ENCODE assay signal across 11 cellular contexts in the genomic region with DNA sequence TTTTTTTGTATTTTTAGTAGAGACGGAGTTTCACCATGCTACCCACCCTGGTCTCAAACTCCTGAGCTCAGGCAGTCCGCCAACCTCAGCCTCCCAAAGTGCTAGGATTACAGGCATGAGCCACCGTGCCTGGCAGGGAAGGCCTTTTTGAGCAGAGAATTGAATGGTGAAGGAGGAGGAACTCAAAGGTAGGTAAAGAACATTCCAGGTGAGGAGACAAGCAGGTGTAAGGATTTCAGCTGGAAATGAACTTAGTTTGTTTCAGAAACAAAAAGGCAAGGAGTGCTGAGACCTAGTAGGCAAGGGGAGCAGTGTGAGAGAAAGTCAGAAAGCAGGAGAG. TPM values are rescaled to one million over a fixed set of nuclear protein-coding genes. Genes with fewer than 3 reads are reported as not detected.
DNase-seq lines count a peak whose midpoint lies in the region; ATAC-seq, FAIRE-seq and TF ChIP-seq lines count a peak whose summit lies in the region.
"Had no signal": no experiment of that assay in that cellular context is flagged by ENCODE, and none has a peak within 500 bp of the region (broad histone marks: within the 10 kb centered on the region; RNA-seq: fewer than 3 reads in every experiment).

No MANE protein-coding gene starts in this region.

- H3K4me3 ChIP-seq in HepG2 (replicated peaks in 1 of 3; ENCODE audit: insufficient read depth in 1 of 3, low read depth in 2 of 3, low read length in 3 of 3) (peak overlapping the region; percentile 15 to 67 (median 55); a peak in 5 of 6 replicates), right lobe of liver (no peak overlapping the region), fibroblast of villous mesenchyme (ENCODE audit: low read depth, low read length) (peak overlapping the region; percentile 48)

- 50% methylated on average over 3 of the region's 3 CpGs for WGBS in HepG2 (ENCODE audit: low lambda C conversion rate)
- WGBS in right lobe of liver (ENCODE audit: insufficient coverage, low coverage, low lambda C conversion rate, missing lambda C conversion rate): 83% methylated on average over 2 of the region's 3 CpGs

- TF ChIP-seq EP300 in HepG2 (IDR thresholded peaks at IDR 0.05; ENCODE audit: low read depth in 2 of 2, low read length in 2 of 2) (no peak), HepG2 (CRISPR knock-in tag; IDR thresholded peaks at IDR 0.05; ENCODE audit: borderline replicate concordance) (no peak)

- H3K27ac ChIP-seq in HepG2 (ENCODE audit: extremely low read length, insufficient read depth, low read length) (peak overlapping the region; percentile 4), right lobe of liver (no peak overlapping the region), RWPE1 (0 out of 2 replicates have a peak overlapping the region, but pooled peaks have one; percentile 10)

- DNase-seq in HepG2 (ENCODE audit: low spot score): no peak
- no peak for DNase-seq in right lobe of liver
- no peak for DNase-seq in RWPE1 (ENCODE audit: low spot score)
- no peak for DNase-seq in fibroblast of villous mesenchyme (ENCODE audit: low read depth)
- no peak for DNase-seq in epidermal melanocyte (ENCODE audit: insufficient read length, low spot score)
- no peak for DNase-seq in SIG-M5 (lab: John Stamatoyannopoulos, UW)
- no peak for DNase-seq in iPS-NIHi11 (ENCODE audit: low spot score)

- in situ Hi-C loops in HepG2 (cut with HindIII; ENCODE audit: extremely low pct_ligation_motif_present, low pct_unique_long_range_greater_than_20kb): no loop called here

- H2AFZ ChIP-seq in HepG2 (ENCODE audit: low read length): peak overlapping the region; percentile 16

- no peak for TF ChIP-seq CTCF in HepG2 (CRISPR knock-in tag; IDR thresholded peaks at IDR 0.05)
- no peak for TF ChIP-seq CTCF in right lobe of liver (IDR thresholded peaks at IDR 0.05)
- TF ChIP-seq CTCF in RWPE1 (conservative IDR thresholded peaks at IDR 0.05; ENCODE audit: low read depth): no peak
- no peak for TF ChIP-seq CTCF in fibroblast of villous mesenchyme (IDR thresholded peaks at IDR 0.05; ENCODE audit: insufficient read depth, low read depth, low read length)

- no TSS peak for BruUV-seq in HepG2 (replicated peaks; lab: Mats Ljungman, UMichigan)

- CTCF ChIA-PET in HepG2 (lab: Yijun Ruan, JAX; ENCODE audit: low intra/inter-chr PET ratio, low total read pairs) (no interaction called here), RWPE1 (lab: Yijun Ruan, JAX) (interaction anchor here (0.6 kb wide), 1 partner anchor 33 kb away, joined by 4 read pairs; no protein-coding TSS in a partner anchor)

- H3K4me2 ChIP-seq in HepG2 (ENCODE audit: low read depth, low read length): peak overlapping the region; percentile 88

- H3K79me2 ChIP-seq in HepG2 (ENCODE audit: insufficient read depth, low read length): peaks cover 67% of the 10 kb centered on the region

- TF ChIP-seq POLR2A in HepG2 (IDR thresholded peaks at IDR 0.05; ENCODE audit: insufficient read depth in 1 of 2, low read depth in 2 of 2, low read length in 2 of 2) (no peak), right lobe of liver (IDR thresholded peaks at IDR 0.05) (no peak)

- intact Hi-C loops in HepG2 (cut with micrococcal nuclease; ENCODE audit: unreplicated experiment): no loop called here
- intact Hi-C loops in right lobe of liver (cut with DNase I): no loop called here

- H3K27me3 ChIP-seq in HepG2 (ENCODE audit: control insufficient read depth in 1 of 2, insufficient read depth in 2 of 2, low read length in 2 of 2) (no peaks in the 10 kb centered on the region; a peak in 1 of 5 replicates), right lobe of liver (no peaks in the 10 kb centered on the region)

- no peaks in the 10 kb centered on the region for H4K20me1 ChIP-seq in HepG2 (ENCODE audit: insufficient read depth, low read length)

- H3K4me1 ChIP-seq in HepG2 (ENCODE audit: insufficient read depth, low read length): peaks cover 51% of the 10 kb centered on the region
- H3K4me1 ChIP-seq in right lobe of liver: peaks cover 0 to 7% (median 2%) of the 10 kb centered on the region in 4 donors

- H3K9me3 ChIP-seq in HepG2 (ENCODE audit: low read length) (no peaks in the 10 kb centered on the region), right lobe of liver (no peaks in the 10 kb centered on the region)

- H3K36me3 ChIP-seq in HepG2 (replicated peaks in 1 of 2; ENCODE audit: control insufficient read depth in 1 of 2, insufficient read depth in 2 of 2, low read length in 2 of 2): peaks cover 3 to 18% of the 10 kb centered on the region in 2 experiments
- no peaks in the 10 kb centered on the region for H3K36me3 ChIP-seq in right lobe of liver

- no peak for TF ChIP-seq RAD21 in HepG2 (CRISPR knock-in tag; IDR thresholded peaks at IDR 0.05)

- peak overlapping the region; percentile 52 for H3K9ac ChIP-seq in HepG2 (ENCODE audit: insufficient read depth, low read depth, low read length)

- POLR2A ChIA-PET in HepG2 (lab: Yijun Ruan, JAX) (no interaction called here), RWPE1 (lab: Yijun Ruan, JAX; ENCODE audit: low non-redundant PET) (interaction anchor here (0.6 kb wide), 1 partner anchor 113 kb away, joined by 3 read pairs; a partner anchor contains a TSS)

- no peak for FAIRE-seq in HepG2 (lab: Jason Lieb, UNC)
- FAIRE-seq: endometrium, TTC549 had no signal

- ATAC-seq in HepG2: no peak
- ATAC-seq in right lobe of liver: no peak
- ATAC-seq in HG02623 (IDR thresholded peaks at IDR 0.05; ENCODE audit: unreplicated experiment): no peak

TF ChIP-seq in HepG2, 621 proteins besides CTCF, POLR2A, EP300 and RAD21:
- TF ChIP-seq NBN (conservative IDR thresholded peaks at IDR 0.05) (no peak), ZNF292 (CRISPR knock-in tag; IDR thresholded peaks at IDR 0.05; ENCODE audit: borderline replicate concordance, low read depth) (0 out of 2 replicates have a peak, but pooled peaks have one; percentile 20)
- TF ChIP-seq, protein P1, sequence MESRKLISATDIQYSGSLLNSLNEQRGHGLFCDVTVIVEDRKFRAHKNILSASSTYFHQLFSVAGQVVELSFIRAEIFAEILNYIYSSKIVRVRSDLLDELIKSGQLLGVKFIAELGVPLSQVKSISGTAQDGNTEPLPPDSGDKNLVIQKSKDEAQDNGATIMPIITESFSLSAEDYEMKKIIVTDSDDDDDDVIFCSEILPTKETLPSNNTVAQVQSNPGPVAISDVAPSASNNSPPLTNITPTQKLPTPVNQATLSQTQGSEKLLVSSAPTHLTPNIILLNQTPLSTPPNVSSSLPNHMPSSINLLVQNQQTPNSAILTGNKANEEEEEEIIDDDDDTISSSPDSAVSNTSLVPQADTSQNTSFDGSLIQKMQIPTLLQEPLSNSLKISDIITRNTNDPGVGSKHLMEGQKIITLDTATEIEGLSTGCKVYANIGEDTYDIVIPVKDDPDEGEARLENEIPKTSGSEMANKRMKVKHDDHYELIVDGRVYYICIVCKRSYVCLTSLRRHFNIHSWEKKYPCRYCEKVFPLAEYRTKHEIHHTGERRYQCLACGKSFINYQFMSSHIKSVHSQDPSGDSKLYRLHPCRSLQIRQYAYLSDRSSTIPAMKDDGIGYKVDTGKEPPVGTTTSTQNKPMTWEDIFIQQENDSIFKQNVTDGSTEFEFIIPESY (CRISPR knock-in tag; IDR thresholded peaks at IDR 0.05): 0 out of 2 replicates have a peak, but pooled peaks have one; percentile 25

RNA-seq across cellular contexts. Expression of a gene that starts 2.5 kb away (rescaled TPM):
- total RNA-seq in HepG2 (2016; rRNA removed; fragmentation: Illumina TruSeq; extraction: Trizol) (14.3 and 14.8 TPM in 2 replicates), right lobe of liver (1 to 10 TPM in 1 of 6 experiments, under 1 TPM in 4, not detected in 1; 0.05 to 1.1 (median 0.24) TPM), fibroblast of villous mesenchyme (5.2 TPM in 2 replicates)
- total RNA-seq in HepG2 (2016; cell fraction: cytosol; rRNA removed; fragmentation: Illumina TruSeq; extraction: Trizol; ENCODE audit: low read depth): 2.6 and 3.4 TPM in 2 replicates
- 13.0 and 13.8 TPM in 2 replicates for total RNA-seq in HepG2 (2016; cell fraction: insoluble cytoplasmic fraction; rRNA removed; fragmentation: Illumina TruSeq; extraction: Trizol)
- total RNA-seq in HepG2 (2016; cell fraction: membrane; rRNA removed; fragmentation: Illumina TruSeq; extraction: Trizol): 5.7 and 6.1 TPM in 2 replicates
- total RNA-seq in HepG2 (2016; cell fraction: nucleus; rRNA removed; fragmentation: Illumina TruSeq; extraction: Trizol): 24.1 and 25.6 TPM in 2 replicates
- 3.3 and 4.1 TPM in 2 replicates for polyA plus RNA-seq in HepG2 (2011; rRNA removed)
- 1.7 and 2.0 TPM in 2 replicates for polyA plus RNA-seq in HepG2 (2011; cell fraction: cytosol; rRNA removed)
- 8.1 and 12.8 TPM in 2 replicates for polyA plus RNA-seq in HepG2 (2011; cell fraction: nucleus; rRNA removed)
- 2.6 and 5.2 TPM in 2 replicates for polyA plus RNA-seq in HepG2 (2012)
- 1.4 and 1.7 TPM in 2 replicates for polyA plus RNA-seq in HepG2 (2016; cell fraction: cytosol; fragmentation: Illumina TruSeq; extraction: Trizol; ENCODE audit: low read depth)
- polyA plus RNA-seq in HepG2 (2016; cell fraction: insoluble cytoplasmic fraction; fragmentation: Illumina TruSeq; extraction: Trizol; ENCODE audit: low read depth): 9.6 and 12.3 TPM in 2 replicates
- polyA plus RNA-seq in HepG2 (2016; cell fraction: membrane; fragmentation: Illumina TruSeq; extraction: Trizol; ENCODE audit: low read depth): 2.4 and 2.7 TPM in 2 replicates
- 35.2 and 38.1 TPM in 2 replicates for polyA plus RNA-seq in HepG2 (2016; cell fraction: nucleus; fragmentation: Illumina TruSeq; extraction: Trizol; ENCODE audit: insufficient read depth, low read depth)
- 12.6 and 58.7 TPM in 2 replicates for polyA minus RNA-seq in HepG2 (2011; rRNA and poly(A)+ RNA removed; ENCODE audit: low replicate concordance)
- polyA minus RNA-seq in HepG2 (2011; cell fraction: cytosol; rRNA and poly(A)+ RNA removed): 3.0 and 3.7 TPM in 2 replicates
- 15.5 and 18.4 TPM in 2 replicates for polyA minus RNA-seq in HepG2 (2011; cell fraction: nucleus; rRNA and poly(A)+ RNA removed)
- polyA plus RNA-seq: CD14-positive monocyte had no signal

Comparison
In these comparisons a context has a peak if more than half of its experiments do, and no peak if none do; other contexts are left out.
1. H3K27ac ChIP-seq: peak in HepG2 (single experiment) and RWPE1 (single experiment); none in right lobe of liver (0 of 3).
2. H3K4me3 ChIP-seq: peak in HepG2 (3 of 3) and fibroblast of villous mesenchyme (single experiment); none in right lobe of liver (0 of 3).